In the genomic region with DNA sequence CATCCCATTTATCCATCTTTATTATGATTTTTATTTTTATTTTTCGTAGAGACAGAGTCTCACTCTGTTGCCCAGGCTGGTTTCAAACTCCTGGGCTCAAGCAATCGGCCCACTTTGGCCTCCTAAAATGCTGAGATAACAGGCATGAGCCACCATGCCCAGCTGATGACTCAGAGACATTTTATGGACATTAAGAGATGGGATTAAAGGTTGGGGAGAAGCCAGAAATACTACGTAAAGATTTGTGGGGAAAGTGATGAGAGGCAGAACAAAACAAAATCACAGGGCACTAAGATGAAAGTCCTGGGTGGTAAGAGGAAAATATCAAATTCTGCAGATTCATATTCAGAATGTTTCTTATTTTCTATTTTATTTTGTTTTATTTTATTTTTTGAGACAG, we compare ENCODE assay signal across 34 cellular contexts. TPM values are rescaled to one million over a fixed set of nuclear protein-coding genes. Genes with fewer than 3 reads are reported as not detected.
DNase-seq lines count a peak whose midpoint lies in the region; ATAC-seq and TF ChIP-seq lines count a peak whose summit lies in the region.
"Had no signal": no experiment of that assay in that cellular context is flagged by ENCODE, and none has a peak within 500 bp of the region (broad histone marks: within the 10 kb centered on the region; RNA-seq: fewer than 3 reads in every experiment).

No MANE protein-coding gene starts in this region.

- no peak overlapping the region for H3K56ac ChIP-seq in IMR-90 (ENCODE audit: extremely low read depth, insufficient read depth, low read length)

- H4K91ac ChIP-seq in IMR-90 (ENCODE audit: insufficient read depth, low read depth, low read length) = no peak overlapping the region

- H3K9me3 Mint-ChIP-seq in naive thymus-derived CD4-positive, alpha-beta T cell = no peaks in the 10 kb centered on the region
- H3K9me3 Mint-ChIP-seq: activated naive CD4-positive, alpha-beta T cell treated with anti-CD3 and anti-CD28 coated beads, Interleukin-2, amount 50 U/mL, for 24 hours; activated T-helper 2 cell treated with anti-CD3 and anti-CD28 coated beads, Interferon-gamma antibody, Interleukin-2, Interleukin-4, amounts not matched to agents 10 μg/mL and 5 μg/mL and 100 μg/mL, durations not matched to agents 14 hours and 24 hours and 36 hours; CD4-positive, alpha-beta T cell; stimulated activated naive CD8-positive, alpha-beta T cell treated with anti-CD3 and anti-CD28 coated beads, Interleukin-15, amount 100 ng/mL, for 72 hours had no signal

- peaks cover 0 to 23% (median 0%) of the 10 kb centered on the region in 5 donors for H3K36me3 Mint-ChIP-seq in naive thymus-derived CD4-positive, alpha-beta T cell
- H3K36me3 Mint-ChIP-seq: activated naive CD4-positive, alpha-beta T cell treated with anti-CD3 and anti-CD28 coated beads, Interleukin-2, amount 50 U/mL, for 24 hours had no signal

- TF ChIP-seq CTCF in AG10803 (conservative IDR thresholded peaks at IDR 0.05; ENCODE audit: low read length) (no peak), IMR-90 (conservative IDR thresholded peaks at IDR 0.05; ENCODE audit: low read depth, low read length) (no peak), foreskin fibroblast (IDR thresholded peaks at IDR 0.05; ENCODE audit: low read depth, low read length) (no peak), heart left ventricle (IDR thresholded peaks at IDR 0.05) (no peak)

- H2BK20ac ChIP-seq in IMR-90 (ENCODE audit: low read depth, low read length) = no peak overlapping the region

- H2AK9ac ChIP-seq in IMR-90 (replicated peaks; ENCODE audit: low read depth, low read length, poor library complexity) = no peak overlapping the region

- H4K8ac ChIP-seq in IMR-90 (ENCODE audit: low read depth in 2 of 2, low read length in 2 of 2) = no peak overlapping the region

- TF ChIP-seq RAD21 in IMR-90 (IDR thresholded peaks at IDR 0.05; ENCODE audit: low read length) = no peak

- CTCF ChIA-PET in IMR-90 (lab: Yijun Ruan, JAX) = interaction anchor here (1.1 to 1.3 kb wide), 2 partner anchors 12 to 19 kb away, joined by 3 to 5 read pairs; no protein-coding TSS in a partner anchor
- CTCF ChIA-PET in naive thymus-derived CD4-positive, alpha-beta T cell (lab: Charles Lee) = interaction anchor here (0.6 kb wide), 1 partner anchor 17 kb away, joined by 5 read pairs; no protein-coding TSS in a partner anchor

- no peak for ATAC-seq in IMR-90 (ENCODE audit: low read depth)
- peak; percentile 51; the same call in 1 of the 3 replicates for ATAC-seq in SK-N-SH treated with all-trans-retinoic acid at 6 μM for 48 hours
- ATAC-seq in heart left ventricle = no peak
- no peak for ATAC-seq in HG02798 (IDR thresholded peaks at IDR 0.05; ENCODE audit: poor library complexity, unreplicated experiment)
- no peak for ATAC-seq in naive thymus-derived CD4-positive, alpha-beta T cell
- ATAC-seq: A549; GM12878; heart right ventricle; stimulated activated naive CD8-positive, alpha-beta T cell treated with anti-CD3 and anti-CD28 coated beads, Interleukin-15, amount 100 ng/mL, for 72 hours had no signal

- peaks cover 0 to 10% (median 0%) of the 10 kb centered on the region in 5 donors for H3K27me3 Mint-ChIP-seq in naive thymus-derived CD4-positive, alpha-beta T cell
- H3K27me3 Mint-ChIP-seq: stimulated activated naive CD8-positive, alpha-beta T cell treated with anti-CD3 and anti-CD28 coated beads, Interleukin-15, amount 100 ng/mL, for 72 hours had no signal

- no peak overlapping the region for H3K4ac ChIP-seq in IMR-90 (ENCODE audit: low read depth, low read length)

- no peak overlapping the region for H3K23ac ChIP-seq in IMR-90 (ENCODE audit: low read depth, low read length)

- no peak overlapping the region for H3K9ac ChIP-seq in IMR-90 (ENCODE audit: low read depth, low read length)
- H3K9ac ChIP-seq: parathyroid adenoma had no signal

- H3K4me1 ChIP-seq in IMR-90 (ENCODE audit: control insufficient read depth, insufficient read depth, low read length) = no peaks in the 10 kb centered on the region
- no peaks in the 10 kb centered on the region for H3K4me1 ChIP-seq in heart left ventricle
- no peaks in the 10 kb centered on the region for H3K4me1 ChIP-seq in naive thymus-derived CD4-positive, alpha-beta T cell (ENCODE audit: control insufficient read depth in 2 of 2, insufficient read depth in 2 of 2, low read length in 2 of 2)
- H3K4me1 ChIP-seq: A549, heart right ventricle, parathyroid adenoma, spleen had no signal

- peaks cover 16% of the 10 kb centered on the region for H3K27me3 ChIP-seq in IMR-90 (ENCODE audit: control insufficient read depth, insufficient read depth, low read length)
- peaks cover 0 to 35% (median 0%) of the 10 kb centered on the region in 9 donors for H3K27me3 ChIP-seq in heart left ventricle
- H3K27me3 ChIP-seq in naive thymus-derived CD4-positive, alpha-beta T cell (ENCODE audit: control insufficient read depth in 2 of 2, insufficient read depth in 2 of 2, low read length in 2 of 2) = no peaks in the 10 kb centered on the region

- H3K79me1 ChIP-seq in IMR-90 (ENCODE audit: low read depth in 1 of 2, low read length in 2 of 2) = no peaks in the 10 kb centered on the region

- H2BK120ac ChIP-seq in IMR-90 (ENCODE audit: low read depth, low read length) = no peak overlapping the region

- H3K36me3 ChIP-seq in IMR-90 (ENCODE audit: control insufficient read depth, insufficient read depth, low read length) (no peaks in the 10 kb centered on the region), heart left ventricle (no peaks in the 10 kb centered on the region)
- H3K36me3 ChIP-seq in naive thymus-derived CD4-positive, alpha-beta T cell (ENCODE audit: control insufficient read depth in 2 of 3, insufficient read depth in 3 of 3, low read length in 3 of 3) = no peaks in the 10 kb centered on the region
- H3K36me3 ChIP-seq: cardiac muscle cell, heart right ventricle, spleen, thoracic aorta had no signal

- dilution Hi-C loops in IMR-90 (cut with HindIII; ENCODE audit: low sequenced_read_pairs, unreplicated experiment) = no loop called here

- H3K9me3 ChIP-seq in IMR-90 (ENCODE audit: control insufficient read depth, insufficient read depth, low read length) = no peaks in the 10 kb centered on the region
- H3K9me3 ChIP-seq in heart left ventricle = no peaks in the 10 kb centered on the region
- no peaks in the 10 kb centered on the region for H3K9me3 ChIP-seq in naive thymus-derived CD4-positive, alpha-beta T cell (ENCODE audit: control insufficient read depth in 2 of 3, low read length in 3 of 3)
- H3K9me3 ChIP-seq: A549, heart right ventricle, spleen, thoracic aorta had no signal

- peak; percentile 6 for DNase-seq in AG10803 (ENCODE audit: low read depth)
- peak; percentile 11 for DNase-seq in IMR-90
- DNase-seq in foreskin fibroblast = peak; percentile 28 to 60
- DNase-seq in heart left ventricle = no peak
- no peak for DNase-seq in NCI-H526 (lab: John Stamatoyannopoulos, UW)
- DNase-seq in naive thymus-derived CD4-positive, alpha-beta T cell = no peak
- DNase-seq: activated CD4-positive, alpha-beta T cell treated with anti-CD3 and anti-CD28 coated beads for 48 hours; activated T-cell treated with anti-CD3 and anti-CD28 coated beads for 4 hours; CD4-positive, alpha-beta T cell; HCEC 1CT; heart right ventricle; kidney; MM.1S; NCI-H2029; NCI-H526 treated with DMSO at 0.1 percent for 48 hours; PC-9; SIG-M5; spleen; stimulated activated CD8-positive, alpha-beta memory T cell treated with anti-CD3 and anti-CD28 coated beads, Interleukin-4, amount 100 ng/mL, for 48 hours; stimulated activated naive CD8-positive, alpha-beta T cell treated with anti-CD3 and anti-CD28 coated beads, Interleukin-15, amount 100 ng/mL, for 72 hours; SW 1271; T-helper 9 cell had no signal

- H3K4me1 Mint-ChIP-seq in naive thymus-derived CD4-positive, alpha-beta T cell = no peaks in the 10 kb centered on the region
- H3K4me1 Mint-ChIP-seq: activated naive CD4-positive, alpha-beta T cell treated with anti-CD3 and anti-CD28 coated beads, Interleukin-2, amount 50 U/mL, for 24 hours; stimulated activated naive CD8-positive, alpha-beta T cell treated with anti-CD3 and anti-CD28 coated beads, Interleukin-15, amount 100 ng/mL, for 72 hours had no signal

- no peak overlapping the region for H3K18ac ChIP-seq in IMR-90 (ENCODE audit: low read depth, low read length)

- POLR2A ChIA-PET in IMR-90 (lab: Charles Lee; ENCODE audit: unreplicated experiment) = no interaction called here
- POLR2A ChIA-PET in naive thymus-derived CD4-positive, alpha-beta T cell (lab: Charles Lee) = no interaction called here

- H2AFZ ChIP-seq in IMR-90 (replicated peaks; ENCODE audit: low read length, poor library complexity) = no peak overlapping the region
- H2AFZ ChIP-seq: parathyroid adenoma, PC-9 had no signal

- H3K4me3 ChIP-seq in AG10803 (ENCODE audit: low read length) = no peak overlapping the region
- H3K4me3 ChIP-seq in IMR-90 (ENCODE audit: insufficient read depth, low read depth, low read length) = no peak overlapping the region
- no peak overlapping the region for H3K4me3 ChIP-seq in foreskin fibroblast (ENCODE audit: low read depth in 1 of 2, low read length in 2 of 2)
- H3K4me3 ChIP-seq in heart left ventricle = no peak overlapping the region
- no peak overlapping the region for H3K4me3 ChIP-seq in naive thymus-derived CD4-positive, alpha-beta T cell (ENCODE audit: low read length)
- H3K4me3 ChIP-seq: A549, cardiac muscle cell, GM12878, heart right ventricle, PC-9, spleen, thoracic aorta had no signal

- in situ Hi-C loops in IMR-90 (cut with MboI; ENCODE audit: low sequenced_read_pairs) = no loop called here

- no peaks in the 10 kb centered on the region for H4K20me1 ChIP-seq in IMR-90 (ENCODE audit: insufficient read depth, low read length)

- no peak overlapping the region for H3K14ac ChIP-seq in IMR-90 (replicated peaks; ENCODE audit: low read depth, low read length)

- H2AK5ac ChIP-seq in IMR-90 (ENCODE audit: low read depth, low read length) = no peak overlapping the region

- H4K5ac ChIP-seq in IMR-90 (ENCODE audit: low read depth, low read length) = no peak overlapping the region

- no peak overlapping the region for H2BK5ac ChIP-seq in IMR-90 (ENCODE audit: low read depth, low read length, poor library complexity, severe bottlenecking)

- WGBS in IMR-90 (ENCODE audit: extremely low coverage in 2 of 2, insufficient read length in 1 of 2), 2 experiments = no CpG with 5 or more reads among the region's 3 CpGs
- 76 to 81% (median 79%) methylated on average over 3 of the region's 3 CpGs for WGBS in heart left ventricle, 4 donors

- no peak overlapping the region for H3K4me3 Mint-ChIP-seq in naive thymus-derived CD4-positive, alpha-beta T cell
- H3K4me3 Mint-ChIP-seq: activated naive CD4-positive, alpha-beta T cell treated with anti-CD3 and anti-CD28 coated beads, Interleukin-2, amount 50 U/mL, for 24 hours; CD4-positive, alpha-beta T cell; stimulated activated naive CD8-positive, alpha-beta T cell treated with anti-CD3 and anti-CD28 coated beads, Interleukin-15, amount 100 ng/mL, for 72 hours had no signal

- intact Hi-C loops in IMR-90 (cut with micrococcal nuclease) = no loop called here
- intact Hi-C loops in heart left ventricle (cut with DNase I) = no loop called here
- intact Hi-C loops in naive thymus-derived CD4-positive, alpha-beta T cell (cut with micrococcal nuclease) = no loop called here

- H3K4me2 ChIP-seq in IMR-90 (ENCODE audit: low read depth, low read length) = no peak overlapping the region
- H3K4me2 ChIP-seq: A549, PC-9 had no signal

- H3K27ac Mint-ChIP-seq in naive thymus-derived CD4-positive, alpha-beta T cell = no peak overlapping the region
- H3K27ac Mint-ChIP-seq: activated naive CD4-positive, alpha-beta T cell treated with anti-CD3 and anti-CD28 coated beads, Interleukin-2, amount 50 U/mL, for 24 hours; activated T-helper 2 cell treated with anti-CD3 and anti-CD28 coated beads, Interferon-gamma antibody, Interleukin-2, Interleukin-4, amounts not matched to agents 10 μg/mL and 5 μg/mL and 100 μg/mL, durations not matched to agents 14 hours and 24 hours and 36 hours; CD4-positive, alpha-beta T cell; stimulated activated naive CD8-positive, alpha-beta T cell treated with anti-CD3 and anti-CD28 coated beads, Interleukin-15, amount 100 ng/mL, for 72 hours had no signal

- no TSS peak for BruUV-seq in IMR-90 (replicated peaks; lab: Mats Ljungman, UMichigan)

- H3K9me1 ChIP-seq in IMR-90 (ENCODE audit: insufficient read depth, low read length) = no peaks in the 10 kb centered on the region

- H2BK15ac ChIP-seq in IMR-90 (ENCODE audit: low read depth, low read length) = no peak overlapping the region

- TF ChIP-seq POLR2A in IMR-90 (IDR thresholded peaks at IDR 0.05; ENCODE audit: low read depth, low read length) (no peak), heart left ventricle (IDR thresholded peaks at IDR 0.05) (no peak)

- H3K27ac ChIP-seq in IMR-90 (ENCODE audit: insufficient read depth, low read length) (no peak overlapping the region), heart left ventricle (no peak overlapping the region)
- no peak overlapping the region for H3K27ac ChIP-seq in naive thymus-derived CD4-positive, alpha-beta T cell (ENCODE audit: low read depth, low read length)
- H3K27ac ChIP-seq: A549, cardiac muscle cell, heart right ventricle, parathyroid adenoma, PC-9, spleen, thoracic aorta, VCaP had no signal

RNA-seq across cellular contexts. Expression of a gene that starts 7.6 kb away (rescaled TPM):
- total RNA-seq in IMR-90 (2012; rRNA removed) = not detected in 2 replicates
- 0.03 TPM in 1 of 2 replicates, not detected in the other for polyA plus RNA-seq in IMR-90 (2012; rRNA removed)
- polyA plus RNA-seq in IMR-90 (2012; cell fraction: cytosol; rRNA removed) = not detected in 2 replicates
- not detected in 2 replicates for polyA plus RNA-seq in IMR-90 (2012; cell fraction: nucleus; rRNA removed; ENCODE audit: low replicate concordance)
- total RNA-seq in heart left ventricle = not detected
- polyA plus RNA-seq in heart left ventricle = not detected
- under 1 TPM in 2 of 5 experiments, not detected in 3; 0.27 to 0.44 TPM for total RNA-seq in naive thymus-derived CD4-positive, alpha-beta T cell
- polyA plus RNA-seq in naive thymus-derived CD4-positive, alpha-beta T cell = under 1 TPM; 0.09 to 0.11 TPM
- total RNA-seq: cardiac muscle cell; CD4-positive, alpha-beta T cell; GM12878; heart right ventricle; kidney; liver; myocyte; PC-9; spleen; thoracic aorta had no signal
- polyA plus RNA-seq: cardiac muscle cell, GM12878, heart right ventricle, liver had no signal

RNA-seq across cellular contexts. Expression of a gene that starts 49.3 kb away (rescaled TPM):
- total RNA-seq in IMR-90 (2012; rRNA removed) (1.1 and 1.3 TPM in 2 replicates), heart left ventricle (1 to 10 TPM; 5.4 to 9.6 (median 7.0) TPM)
- polyA plus RNA-seq in IMR-90 (2012; rRNA removed) (6.1 and 8.1 TPM in 2 replicates), heart left ventricle (10 to 100 TPM in 1 of 2 donors, 1 to 10 TPM in 1; 1.9 to 11.5 TPM)
- polyA plus RNA-seq in IMR-90 (2012; cell fraction: cytosol; rRNA removed) = 0.56 and 1.5 TPM in 2 replicates
- 84.2 and 148 TPM in 2 replicates for polyA plus RNA-seq in IMR-90 (2012; cell fraction: nucleus; rRNA removed; ENCODE audit: low replicate concordance)
- 100 to 1,000 TPM in 1 of 5 experiments, 10 to 100 TPM in 4; 61.7 to 295 (median 65.1) TPM for total RNA-seq in naive thymus-derived CD4-positive, alpha-beta T cell
- polyA plus RNA-seq in naive thymus-derived CD4-positive, alpha-beta T cell = 1 to 10 TPM; 1.1 to 1.8 TPM

RNA-seq across cellular contexts. Expression of a gene that starts 59.3 kb away (rescaled TPM):
- total RNA-seq in IMR-90 (2012; rRNA removed) (98.3 and 99.1 TPM in 2 replicates), heart left ventricle (100 to 1,000 TPM; 264 to 637 (median 412) TPM)
- polyA plus RNA-seq in IMR-90 (2012; rRNA removed) (265 and 333 TPM in 2 replicates), heart left ventricle (1,000 to 10,000 TPM in 1 of 2 donors, 100 to 1,000 TPM in 1; 623 to 1,192 TPM)
- polyA plus RNA-seq in IMR-90 (2012; cell fraction: cytosol; rRNA removed) = 604 and 664 TPM in 2 replicates
- polyA plus RNA-seq in IMR-90 (2012; cell fraction: nucleus; rRNA removed; ENCODE audit: low replicate concordance) = 167 and 179 TPM in 2 replicates
- total RNA-seq in naive thymus-derived CD4-positive, alpha-beta T cell = 100 to 1,000 TPM; 137 to 304 (median 142) TPM
- 100 to 1,000 TPM; 390 to 554 TPM for polyA plus RNA-seq in naive thymus-derived CD4-positive, alpha-beta T cell

Comparison
In these comparisons a context has a peak if more than half of its experiments do, and no peak if none do; other contexts are left out.
1. DNase-seq: peak in AG10803 (single experiment), IMR-90 (single experiment) and foreskin fibroblast (2 of 2); none in heart left ventricle (0 of 5), NCI-H526 (0 of 2) and naive thymus-derived CD4-positive, alpha-beta T cell (0 of 9).
2. RNA of a gene that starts 49.3 kb away (total RNA-seq): 61.7 to 295 TPM in naive thymus-derived CD4-positive, alpha-beta T cell; 5.4 to 9.6 TPM in heart left ventricle and 1.1 to 1.3 TPM in IMR-90; every median in the first group is over 4 times any median in the second.